Comparison of ENCODE assay signal across 13 cellular contexts in the genomic region with DNA sequence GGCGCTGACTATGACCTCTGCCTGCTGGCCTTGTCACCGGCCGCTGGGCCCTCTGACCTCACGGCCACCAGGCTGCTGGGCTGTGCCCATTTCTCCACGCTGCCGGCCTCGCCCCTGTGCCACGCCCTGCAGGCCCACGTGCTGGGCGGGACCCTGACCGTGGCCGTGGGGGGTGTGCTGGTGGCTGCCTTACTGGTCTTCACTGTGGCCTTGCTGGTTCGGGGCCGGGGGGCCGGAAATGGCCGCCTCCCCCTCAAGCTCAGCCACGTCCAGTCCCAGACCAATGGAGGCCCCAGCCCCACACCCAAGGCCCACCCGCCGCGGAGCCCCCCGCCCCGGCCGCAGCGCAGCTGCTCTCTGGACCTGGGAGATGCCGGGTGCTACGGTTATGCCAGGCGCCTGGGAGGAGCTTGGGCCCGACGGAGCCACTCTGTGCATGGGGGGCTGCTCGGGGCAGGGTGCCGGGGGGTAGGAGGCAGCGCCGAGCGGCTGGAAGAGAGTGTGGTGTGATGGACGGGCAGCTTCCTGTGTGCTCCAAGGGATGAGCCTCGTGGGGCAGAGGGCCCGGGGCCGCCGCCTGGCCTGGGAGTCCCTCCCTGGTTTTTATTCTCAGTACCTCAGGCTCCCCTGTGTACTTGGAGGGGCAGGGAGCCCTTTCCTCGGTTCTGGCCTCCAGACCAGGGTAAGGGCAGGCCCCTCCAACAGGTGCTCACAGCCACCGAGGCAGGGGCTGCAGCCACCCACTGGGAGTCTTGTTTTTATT.
"Had no signal": no experiment of that assay in that cellular context is flagged by ENCODE, and none has a peak within 500 bp of the region (broad histone marks: within the 10 kb centered on the region; RNA-seq: fewer than 3 reads in every experiment).

No MANE protein-coding gene starts in this region.

- H3K27me3 ChIP-seq: cardiac muscle cell, gastrocnemius medialis, upper lobe of right lung had no signal

- H3K27ac ChIP-seq: cardiac muscle cell, coronary artery, gastrocnemius medialis, upper lobe of right lung had no signal

- H3K4me3 ChIP-seq: cardiac muscle cell, coronary artery, gastrocnemius medialis, upper lobe of right lung had no signal

- H3K9me3 ChIP-seq: gastrocnemius medialis, upper lobe of right lung had no signal

- H3K36me3 ChIP-seq: gastrocnemius medialis, upper lobe of right lung had no signal

- ATAC-seq: activated CD8-positive, alpha-beta T cell treated with anti-CD3 and anti-CD28 coated beads for 36 hours; gastrocnemius medialis; natural killer cell treated with Interleukin-12 subunit alpha and Interleukin-12 subunit beta and Interleukin-15 and Interleukin-18, amount 100 ng/mL, for 72 hours; upper lobe of right lung had no signal

- DNase-seq: activated CD8-positive, alpha-beta memory T cell treated with anti-CD3 and anti-CD28 coated beads, Interleukin-2, amount 50 U/mL, for 48 hours; activated CD8-positive, alpha-beta T cell treated with anti-CD3 and anti-CD28 coated beads for 36 hours; activated naive CD4-positive, alpha-beta T cell treated with anti-CD3 and anti-CD28 coated beads, Interleukin-2, amount 10 ng/mL, durations not matched to agents 7 days and 5 days; effector CD4-positive, alpha-beta T cell; gastrocnemius medialis; hypothalamus; mammary epithelial cell; stimulated activated CD4-positive, alpha-beta T cell treated with anti-CD3 and anti-CD28 coated beads, Interleukin-15, amount 100 ng/mL, for 24 hours; stimulated activated CD4-positive, alpha-beta T cell treated with anti-CD3 and anti-CD28 coated beads, Interleukin-4, amount 100 ng/mL, for 24 hours; upper lobe of right lung had no signal
